In genomic region chr3:13501056-13501455, GRCh38 we compare ENCODE assay signal across 21 cellular contexts.
"Had no signal": no experiment of that assay in that cellular context is flagged by ENCODE, and none has a peak within 500 bp of the region (broad histone marks: within the 10 kb centered on the region; RNA-seq: fewer than 3 reads in every experiment).

No MANE protein-coding gene starts in this region.

- H3K27ac ChIP-seq: gastrocnemius medialis, SK-N-MC, testis, transverse colon had no signal

- ATAC-seq: activated CD4-positive, alpha-beta T cell treated with anti-CD3 and anti-CD28 coated beads for 36 hours; gastrocnemius medialis; naive thymus-derived CD8-positive, alpha-beta T cell had no signal

- H3K27ac Mint-ChIP-seq: activated CD4-positive, alpha-beta T cell treated with anti-CD3 and anti-CD28 coated beads for 36 hours; activated naive CD4-positive, alpha-beta T cell treated with anti-CD3 and anti-CD28 coated beads, Interleukin-2, amount 10 ng/mL, durations not matched to agents 7 days and 5 days; activated naive CD8-positive, alpha-beta T cell treated with anti-CD3 and anti-CD28 coated beads, Interleukin-2, amount 10 ng/mL, durations not matched to agents 7 days and 5 days; naive thymus-derived CD8-positive, alpha-beta T cell; progenitor cell of endocrine pancreas had no signal

- H3K9me3 Mint-ChIP-seq: activated naive CD4-positive, alpha-beta T cell treated with anti-CD3 and anti-CD28 coated beads, Interleukin-2, amount 10 ng/mL, durations not matched to agents 7 days and 5 days; activated naive CD8-positive, alpha-beta T cell treated with anti-CD3 and anti-CD28 coated beads, Interleukin-2, amount 10 ng/mL, durations not matched to agents 7 days and 5 days; central memory CD8-positive, alpha-beta T cell; naive thymus-derived CD8-positive, alpha-beta T cell had no signal

- H3K36me3 Mint-ChIP-seq: activated naive CD4-positive, alpha-beta T cell treated with anti-CD3 and anti-CD28 coated beads, Interleukin-2, amount 10 ng/mL, durations not matched to agents 7 days and 5 days; activated naive CD8-positive, alpha-beta T cell treated with anti-CD3 and anti-CD28 coated beads, Interleukin-2, amount 10 ng/mL, durations not matched to agents 7 days and 5 days had no signal

- H3K4me3 Mint-ChIP-seq: activated CD4-positive, alpha-beta T cell treated with anti-CD3 and anti-CD28 coated beads for 36 hours; activated naive CD4-positive, alpha-beta T cell treated with anti-CD3 and anti-CD28 coated beads, Interleukin-2, amount 10 ng/mL, durations not matched to agents 7 days and 5 days; activated naive CD8-positive, alpha-beta T cell treated with anti-CD3 and anti-CD28 coated beads, Interleukin-2, amount 10 ng/mL, durations not matched to agents 7 days and 5 days; central memory CD8-positive, alpha-beta T cell; naive thymus-derived CD8-positive, alpha-beta T cell had no signal

- DNase-seq: activated CD4-positive, alpha-beta T cell treated with anti-CD3 and anti-CD28 coated beads for 36 hours; activated CD4-positive, alpha-beta T cell treated with anti-CD3 and anti-CD28 coated beads, Interleukin-2, amount 50 U/mL, for 4 hours; activated CD4-positive, CD25-positive, alpha-beta regulatory T cell; activated gamma-delta T cell; activated naive CD4-positive, alpha-beta T cell treated with anti-CD3 and anti-CD28 coated beads, Interleukin-2, amount 10 ng/mL, durations not matched to agents 7 days and 5 days; activated naive CD8-positive, alpha-beta T cell treated with anti-CD3 and anti-CD28 coated beads, Interleukin-2, amount 10 ng/mL, durations not matched to agents 7 days and 5 days; amygdala; effector memory CD4-positive, alpha-beta T cell; erythroblast; gastrocnemius medialis; glutamatergic neuron; midbrain; stimulated activated CD4-positive, alpha-beta T cell treated with anti-CD3 and anti-CD28 coated beads, Interleukin-15, amount 100 ng/mL, for 24 hours; stimulated activated CD4-positive, alpha-beta T cell treated with anti-CD3 and anti-CD28 coated beads, Interleukin-2, amount 100 ng/mL, for 24 hours; stimulated activated naive CD4-positive, alpha-beta T cell; testis; transverse colon had no signal

- H3K4me1 Mint-ChIP-seq: activated CD4-positive, alpha-beta T cell treated with anti-CD3 and anti-CD28 coated beads for 36 hours; activated naive CD8-positive, alpha-beta T cell treated with anti-CD3 and anti-CD28 coated beads, Interleukin-2, amount 10 ng/mL, durations not matched to agents 7 days and 5 days; central memory CD8-positive, alpha-beta T cell had no signal

- H3K27me3 Mint-ChIP-seq: activated CD4-positive, alpha-beta T cell treated with anti-CD3 and anti-CD28 coated beads for 36 hours; central memory CD8-positive, alpha-beta T cell; naive thymus-derived CD8-positive, alpha-beta T cell; progenitor cell of endocrine pancreas had no signal
